Comparison of ENCODE assay signal across 22 cellular contexts in genomic region chr4:79848329-79848728, GRCh38.
A peak's percentile ranks its signal among the peaks of the same experiment; 100 is the strongest.
DNase-seq lines count a peak whose midpoint lies in the region; ATAC-seq, FAIRE-seq and TF ChIP-seq lines count a peak whose summit lies in the region.
"Had no signal": no experiment of that assay in that cellular context is flagged by ENCODE, and none has a peak within 500 bp of the region (broad histone marks: within the 10 kb centered on the region; RNA-seq: fewer than 3 reads in every experiment).

No MANE protein-coding gene starts in this region.

- no peaks in the 10 kb centered on the region for H3K36me3 ChIP-seq in bronchial epithelial cell (ENCODE audit: control insufficient read depth, insufficient read depth, low read length)
- H3K36me3 ChIP-seq: BE2C had no signal

- no peak for TF ChIP-seq CTCF in bronchial epithelial cell (IDR thresholded peaks at IDR 0.05; ENCODE audit: insufficient read depth, low read length, severe bottlenecking)

- peak; percentile 45 for DNase-seq in DMS153 (lab: John Stamatoyannopoulos, UW)
- DNase-seq in DMS153 treated with DMSO at 0.1 percent for 48 hours (lab: John Stamatoyannopoulos, UW; ENCODE audit: unreplicated experiment) = no peak
- DNase-seq in NCI-H69 (lab: John Stamatoyannopoulos, UW) = peak; percentile 56
- DNase-seq in bronchial epithelial cell (ENCODE audit: low read depth) = peak; percentile 17
- peak; percentile 3 for DNase-seq in renal cortical epithelial cell (ENCODE audit: low read depth)
- DNase-seq in activated T-cell treated with anti-CD3 and anti-CD28 coated beads, Interleukin-2, amount 50 U/mL, for 1 hour = no peak
- DNase-seq in EL = no peak
- DNase-seq: ACHN, BE2C, DND-41, H9, HFFc6, NCI-H1092, NCI-H1417 treated with DMSO at 0.1 percent for 48 hours, NCI-H1694 treated with DMSO at 0.1 percent for 48 hours, NCI-H2081, NCI-H226, NCI-H510A, SHP77 treated with DMSO at 0.1 percent for 48 hours had no signal

- ATAC-seq in HG03159 (IDR thresholded peaks at IDR 0.05; ENCODE audit: unreplicated experiment) = no peak
- ATAC-seq: GM23338, Panc1 had no signal

- no peak for FAIRE-seq in bronchial epithelial cell (lab: Jason Lieb, UNC)

- no peak overlapping the region for H3K4me3 ChIP-seq in bronchial epithelial cell (ENCODE audit: low read depth, low read length)
- H3K4me3 ChIP-seq: GM23338 had no signal

- H3K27me3 ChIP-seq in bronchial epithelial cell (ENCODE audit: control insufficient read depth, insufficient read depth, low read length) = no peaks in the 10 kb centered on the region
- H3K27me3 ChIP-seq: BE2C had no signal

Comparison
In these comparisons a context has a peak if more than half of its experiments do, and no peak if none do; other contexts are left out.
1. DNase-seq: peak in DMS153 (single experiment), NCI-H69 (single experiment), bronchial epithelial cell (single experiment) and renal cortical epithelial cell (single experiment); none in DMS153 treated with DMSO at 0.1 percent for 48 hours (single experiment), activated T-cell treated with anti-CD3 and anti-CD28 coated beads, Interleukin-2, amount 50 U/mL, for 1 hour (single experiment) and EL (single experiment).